12 cellular contexts compared by ENCODE assay signal in the genomic region with DNA sequence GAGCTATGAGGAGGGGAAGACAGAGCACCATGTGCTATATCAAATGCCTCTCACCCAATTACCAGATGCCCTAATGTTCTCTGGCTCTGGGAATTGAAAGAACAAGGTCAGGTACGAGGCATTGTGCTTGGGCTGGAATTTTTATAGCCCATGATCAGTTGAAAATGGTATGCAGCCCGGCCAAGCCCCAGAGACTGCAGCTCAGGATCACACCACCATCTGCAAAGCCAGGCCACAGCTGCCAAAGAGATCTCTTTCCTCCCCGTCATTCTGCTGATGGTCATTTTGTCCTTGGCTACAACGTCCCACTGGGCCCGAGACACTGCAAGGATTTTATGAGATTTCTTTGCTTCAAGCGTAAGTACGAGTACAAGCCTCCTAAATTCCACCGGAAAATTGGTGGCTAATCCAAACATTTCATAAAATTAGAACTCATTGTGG. TPM values are rescaled to one million over a fixed set of nuclear protein-coding genes. Genes with fewer than 3 reads are reported as not detected.
A peak's percentile ranks its signal among the peaks of the same experiment; 100 is the strongest.
DNase-seq lines count a peak whose midpoint lies in the region; ATAC-seq and TF ChIP-seq lines count a peak whose summit lies in the region.
"Had no signal": no experiment of that assay in that cellular context is flagged by ENCODE, and none has a peak within 500 bp of the region (broad histone marks: within the 10 kb centered on the region; RNA-seq: fewer than 3 reads in every experiment).

No MANE protein-coding gene starts in this region.

- no peaks in the 10 kb centered on the region for H3K27me3 ChIP-seq in uterus

- no peak for ATAC-seq in GM19455 (IDR thresholded peaks at IDR 0.05; ENCODE audit: unreplicated experiment)
- ATAC-seq: activated T-cell treated with anti-CD3 and anti-CD28 coated beads, Interleukin-2, amount 50 U/mL, for 72 hours had no signal

- H3K4me3 ChIP-seq in uterus = no peak overlapping the region

- peak overlapping the region; percentile 76 to 83 for H3K27ac ChIP-seq in uterus

- H3K9me3 ChIP-seq in uterus = no peaks in the 10 kb centered on the region

- H3K36me3 ChIP-seq in uterus = no peaks in the 10 kb centered on the region

- no peak for TF ChIP-seq POLR2A in uterus (IDR thresholded peaks at IDR 0.05)

- H3K4me1 ChIP-seq in uterus = peaks cover 14 to 27% of the 10 kb centered on the region in 2 donors

- no peak for TF ChIP-seq CTCF in uterus (IDR thresholded peaks at IDR 0.05)

- peak; percentile 51 for DNase-seq in NCI-H2171 treated with DMSO at 0.1 percent for 48 hours (lab: John Stamatoyannopoulos, UW)
- no peak for DNase-seq in NCI-H2171 (lab: John Stamatoyannopoulos, UW)
- peak; percentile 38 for DNase-seq in epidermal melanocyte (ENCODE audit: insufficient read length, low spot score)
- peak; percentile 97 for DNase-seq in myocyte (ENCODE audit: low read depth)
- DNase-seq in uterus = peak; percentile 52 to 58
- no peak for DNase-seq in NK-92 (lab: John Stamatoyannopoulos, UW; ENCODE audit: unreplicated experiment)
- DNase-seq in Ammon's horn (ENCODE audit: low spot score) = no peak
- DNase-seq: 8988T; activated T-cell treated with anti-CD3 and anti-CD28 coated beads, Interleukin-2, amount 50 U/mL, for 72 hours; H9; NCI-H1048 had no signal

- intact Hi-C loops in uterus (cut with DNase I; ENCODE audit: low total_unique reads) = no loop called here

RNA-seq across cellular contexts. Expression of gene NUAK1, which starts 15.2 kb away (rescaled TPM):
- total RNA-seq in myocyte = 40.7 and 66.7 TPM in 2 replicates
- polyA plus RNA-seq in myocyte (2012) = 76.0 TPM
- 10 to 100 TPM in 3 of 4 donors, 1 to 10 TPM in 1; 9.4 to 56.8 (median 26.8) TPM for total RNA-seq in uterus

Comparison
In these comparisons a context has a peak if more than half of its experiments do, and no peak if none do; other contexts are left out.
1. DNase-seq: peak in NCI-H2171 treated with DMSO at 0.1 percent for 48 hours (single experiment), epidermal melanocyte (single experiment), myocyte (single experiment) and uterus (2 of 2); none in NCI-H2171 (single experiment), NK-92 (single experiment) and Ammon's horn (single experiment).